In genomic region chr3:140086642-140087041, GRCh38 we compare ENCODE assay signal across 31 cellular contexts.
"Had no signal": no experiment of that assay in that cellular context is flagged by ENCODE, and none has a peak within 500 bp of the region (broad histone marks: within the 10 kb centered on the region; RNA-seq: fewer than 3 reads in every experiment).

No MANE protein-coding gene starts in this region.

- H3K36me3 ChIP-seq: adrenal gland, breast epithelium, cardiac muscle cell, colonic mucosa, esophagus squamous epithelium, WERI-Rb-1 had no signal

- H3K27ac ChIP-seq: adrenal gland, breast epithelium, cardiac muscle cell, colonic mucosa, epithelial cell of prostate, esophagus squamous epithelium, WERI-Rb-1 had no signal

- H3K4me3 ChIP-seq: adrenal gland, breast epithelium, cardiac muscle cell, colonic mucosa, esophagus squamous epithelium had no signal

- H3K27me3 ChIP-seq: adrenal gland, cardiac muscle cell, colonic mucosa, esophagus squamous epithelium had no signal

- H3K9me3 ChIP-seq: adrenal gland, breast epithelium, colonic mucosa had no signal

- FAIRE-seq: endometrium, endothelial cell of umbilical vein had no signal

- H3K4me1 ChIP-seq: adrenal gland, breast epithelium, colonic mucosa, esophagus squamous epithelium had no signal

- ATAC-seq: activated CD4-positive, CD25-positive, alpha-beta regulatory T cell treated with anti-CD3 and anti-CD28 coated beads, Interleukin-2, amount 50 U/mL, for 24 hours; activated CD8-positive, alpha-beta T cell treated with anti-CD3 and anti-CD28 coated beads for 36 hours; activated naive CD8-positive, alpha-beta T cell treated with anti-CD3 and anti-CD28 coated beads, Interleukin-2, amount 50 U/mL, for 24 hours; T-helper 17 cell had no signal

- DNase-seq: activated B cell treated with CpG ODN at 0.5 μM for 24 hours; activated CD4-positive, alpha-beta T cell treated with anti-CD3 and anti-CD28 coated beads for 48 hours; activated CD4-positive, alpha-beta T cell treated with anti-CD3 and anti-CD28 coated beads, Interleukin-2, amount 50 U/mL, for 1 hour; activated CD4-positive, alpha-beta T cell treated with anti-CD3 and anti-CD28 coated beads, Interleukin-2, amount 50 U/mL, for 48 hours; activated CD8-positive, alpha-beta memory T cell treated with anti-CD3 and anti-CD28 coated beads for 24 hours; activated CD8-positive, alpha-beta T cell treated with anti-CD3 and anti-CD28 coated beads for 36 hours; activated effector memory CD4-positive, alpha-beta T cell treated with anti-CD3 and anti-CD28 coated beads, Interleukin-2, amount 50 U/mL, for 16 hours; activated naive CD4-positive, alpha-beta T cell treated with anti-CD3 and anti-CD28 coated beads for 36 hours; activated naive CD8-positive, alpha-beta T cell treated with anti-CD3 and anti-CD28 coated beads for 36 hours; activated naive CD8-positive, alpha-beta T cell treated with anti-CD3 and anti-CD28 coated beads, Interleukin-2, amount 50 U/mL, for 24 hours; activated T-cell treated with anti-CD3 and anti-CD28 coated beads, Interleukin-2, amount 50 U/mL, for 1 hour; activated T-cell treated with anti-CD3 and anti-CD28 coated beads, Interleukin-2, amount 50 U/mL, for 48 hours; adrenal gland; amygdala; aorta; central memory CD4-positive, alpha-beta T cell; cerebellar nuclear complex; colonic mucosa; effector CD8-positive, alpha-beta T cell; esophagus squamous epithelium; foreskin melanocyte; T-helper 1 cell; T-helper 17 cell; T1000; WERI-Rb-1 had no signal
